22 cellular contexts compared by ENCODE assay signal in genomic region chr14:67645414-67645813, GRCh38. TPM values are rescaled to one million over a fixed set of nuclear protein-coding genes. Genes with fewer than 3 reads are reported as not detected.
DNase-seq lines count a peak whose midpoint lies in the region; ATAC-seq and TF ChIP-seq lines count a peak whose summit lies in the region.
"Had no signal": no experiment of that assay in that cellular context is flagged by ENCODE, and none has a peak within 500 bp of the region (broad histone marks: within the 10 kb centered on the region; RNA-seq: fewer than 3 reads in every experiment).

No MANE protein-coding gene starts in this region.

- ATAC-seq in heart left ventricle (peak; percentile 68 to 95 (median 82)), psoas muscle (peak in 2 of 4 donors; percentile 4 to 5), foreskin keratinocyte (no peak), GM18505 (IDR thresholded peaks at IDR 0.05; ENCODE audit: unreplicated experiment) (no peak)

- H3K36me3 ChIP-seq in heart left ventricle (peaks cover 0 to 50% (median 29%) of the 10 kb centered on the region in 9 donors), left ventricle myocardium inferior (peaks cover 38% of the 10 kb centered on the region), psoas muscle (ENCODE audit: insufficient read depth in 1 of 2, low read depth in 1 of 2) (peaks cover 22 to 41% of the 10 kb centered on the region in 2 donors)

- H3K4me3 ChIP-seq in heart left ventricle (no peak overlapping the region), left ventricle myocardium inferior (no peak overlapping the region), psoas muscle (no peak overlapping the region)

- H3K4me1 ChIP-seq in heart left ventricle (peaks cover 0 to 13% (median 0%) of the 10 kb centered on the region in 12 donors), left ventricle myocardium inferior (peaks cover 12% of the 10 kb centered on the region), psoas muscle (no peaks in the 10 kb centered on the region), foreskin keratinocyte (peaks cover 3% of the 10 kb centered on the region)

- intact Hi-C loops in heart left ventricle (cut with DNase I) (no loop called here), cardiac septum (cut with DNase I) (no loop called here), left ventricle myocardium inferior (cut with micrococcal nuclease) (no loop called here), psoas muscle (cut with DNase I) (no loop called here)

- H3K9me3 ChIP-seq in heart left ventricle (no peaks in the 10 kb centered on the region), left ventricle myocardium inferior (replicated peaks) (no peaks in the 10 kb centered on the region), psoas muscle (no peaks in the 10 kb centered on the region)

- H3K27ac ChIP-seq in heart left ventricle: peak overlapping the region in 6 of 12 donors; percentile 7 to 46 (median 11)
- peak overlapping the region; percentile 41 for H3K27ac ChIP-seq in left ventricle myocardium inferior (replicated peaks)
- peak overlapping the region; percentile 71 for H3K27ac ChIP-seq in psoas muscle
- H3K27ac ChIP-seq in foreskin keratinocyte: no peak overlapping the region
- H3K27ac ChIP-seq: HL-60 had no signal

- DNase-seq in heart left ventricle (peak in 2 of 5 donors; percentile 11 to 46), cardiac septum (ENCODE audit: low spot score) (no peak), left ventricle myocardium inferior (no peak), psoas muscle (no peak), foreskin keratinocyte (no peak), cortex of kidney (lab: John Stamatoyannopoulos, UW) (no peak), retina (no peak)
- DNase-seq: DMS153, DND-41, NCI-H1092, NCI-H1417 treated with DMSO at 0.1 percent for 48 hours, NCI-H1694 treated with DMSO at 0.1 percent for 48 hours, NCI-H2081, NCI-H226, NCI-H510A, NCI-H69, RPMI8226, SHP77 treated with DMSO at 0.1 percent for 48 hours had no signal

- no peak for TF ChIP-seq CTCF in heart left ventricle (IDR thresholded peaks at IDR 0.05)
- no peak for TF ChIP-seq CTCF in left ventricle myocardium inferior (IDR thresholded peaks at IDR 0.05; ENCODE audit: borderline replicate concordance)
- TF ChIP-seq CTCF in psoas muscle (IDR thresholded peaks at IDR 0.05): no peak
- no peak for TF ChIP-seq CTCF in foreskin keratinocyte (conservative IDR thresholded peaks at IDR 0.05)

- H3K27me3 ChIP-seq in heart left ventricle (no peaks in the 10 kb centered on the region), left ventricle myocardium inferior (ENCODE audit: low read depth) (no peaks in the 10 kb centered on the region), psoas muscle (ENCODE audit: insufficient read depth in 3 of 3, low read length in 2 of 3) (no peaks in the 10 kb centered on the region), foreskin keratinocyte (no peaks in the 10 kb centered on the region)

- 56 to 75% (median 60%) methylated on average over 5 of the region's 5 CpGs for WGBS in heart left ventricle, 4 donors
- WGBS in psoas muscle, 3 donors: 45 to 70% (median 56%) methylated on average over 5 of the region's 5 CpGs

- TF ChIP-seq POLR2A in heart left ventricle (IDR thresholded peaks at IDR 0.05) (no peak), GM18505 (IDR thresholded peaks at IDR 0.05; ENCODE audit: borderline replicate concordance, extremely low read depth, insufficient read depth, insufficient read length) (no peak)

RNA-seq across cellular contexts. Expression of gene ARG2, which starts 25.7 kb away (rescaled TPM):
- 1 to 10 TPM in 7 of 9 donors, under 1 TPM in 2; 0.61 to 6.3 (median 1.5) TPM for total RNA-seq in heart left ventricle
- 10 to 100 TPM in 1 of 2 donors, under 1 TPM in 1; 0.34 to 53.7 TPM for polyA plus RNA-seq in heart left ventricle
- total RNA-seq in cardiac septum: 1.6 TPM
- total RNA-seq in left ventricle myocardium inferior: 1.2 TPM
- total RNA-seq in psoas muscle: 10 to 100 TPM in 2 of 4 donors, 1 to 10 TPM in 2; 1.3 to 19.3 (median 8.0) TPM
- polyA plus RNA-seq in psoas muscle: 100 to 1,000 TPM in 1 of 3 donors, 10 to 100 TPM in 1, 1 to 10 TPM in 1; 9.2 to 133 (median 32.6) TPM
- 15.8 and 18.2 TPM in 2 replicates for total RNA-seq in foreskin keratinocyte
- polyA plus RNA-seq in foreskin keratinocyte: 13.8 and 17.9 TPM in 2 replicates

RNA-seq across cellular contexts. Expression of gene VTI1B, which starts 29.0 kb away (rescaled TPM):
- total RNA-seq in heart left ventricle (100 to 1,000 TPM in 7 of 9 donors, 10 to 100 TPM in 2; 78.5 to 143 (median 128) TPM), cardiac septum (115 TPM), left ventricle myocardium inferior (125 TPM), psoas muscle (100 to 1,000 TPM in 1 of 4 donors, 10 to 100 TPM in 3; 86.9 to 110 (median 91.5) TPM), foreskin keratinocyte (64.5 and 74.3 TPM in 2 replicates)
- polyA plus RNA-seq in heart left ventricle (10 to 100 TPM; 79.8 to 99.2 TPM), psoas muscle (10 to 100 TPM; 61.3 to 96.5 (median 72.1) TPM), foreskin keratinocyte (91.3 and 98.4 TPM in 2 replicates)

RNA-seq across cellular contexts. Expression of gene PIGH, which starts 45.3 kb away (rescaled TPM):
- 10 to 100 TPM in 6 of 9 donors, 1 to 10 TPM in 3; 8.0 to 21.3 (median 11.4) TPM for total RNA-seq in heart left ventricle
- 10 to 100 TPM; 12.2 to 30.0 TPM for polyA plus RNA-seq in heart left ventricle
- total RNA-seq in cardiac septum: 10.6 TPM
- 12.8 TPM for total RNA-seq in left ventricle myocardium inferior
- 10 to 100 TPM; 12.3 to 25.2 (median 18.0) TPM for total RNA-seq in psoas muscle
- 10 to 100 TPM; 32.3 to 50.6 (median 45.1) TPM for polyA plus RNA-seq in psoas muscle
- total RNA-seq in foreskin keratinocyte: 18.1 and 20.4 TPM in 2 replicates
- 17.5 and 20.7 TPM in 2 replicates for polyA plus RNA-seq in foreskin keratinocyte

RNA-seq across cellular contexts. Expression of gene RDH11, which starts 50.1 kb away (rescaled TPM):
- total RNA-seq in heart left ventricle (10 to 100 TPM; 14.3 to 24.3 (median 17.8) TPM), cardiac septum (18.3 TPM), left ventricle myocardium inferior (13.9 TPM), psoas muscle (10 to 100 TPM in 1 of 4 donors, 1 to 10 TPM in 3; 5.4 to 11.1 (median 7.9) TPM), foreskin keratinocyte (118 and 119 TPM in 2 replicates)
- polyA plus RNA-seq in heart left ventricle (10 to 100 TPM; 12.5 to 28.7 TPM), psoas muscle (10 to 100 TPM in 1 of 3 donors, 1 to 10 TPM in 2; 7.7 to 15.6 (median 9.4) TPM), foreskin keratinocyte (68.8 and 75.9 TPM in 2 replicates)

RNA-seq across cellular contexts. Expression of gene RDH12, which starts 56.3 kb away (rescaled TPM):
- not detected for total RNA-seq in heart left ventricle
- polyA plus RNA-seq in heart left ventricle: not detected
- total RNA-seq in cardiac septum: not detected
- total RNA-seq in left ventricle myocardium inferior: not detected
- total RNA-seq in psoas muscle: not detected
- under 1 TPM in 1 of 3 donors, not detected in 2; 0.03 TPM for polyA plus RNA-seq in psoas muscle
- total RNA-seq in foreskin keratinocyte: 0.07 TPM in 1 of 2 replicates, not detected in the other
- polyA plus RNA-seq in foreskin keratinocyte: 0.07 TPM in 1 of 2 replicates, not detected in the other
- total RNA-seq: A172 had no signal
- polyA plus RNA-seq: BJ had no signal

Comparison
In these comparisons a context has a peak if more than half of its experiments do, and no peak if none do; other contexts are left out.
1. ATAC-seq: peak in heart left ventricle (4 of 4); none in foreskin keratinocyte (single experiment) and GM18505 (single experiment).